Comparison of ENCODE assay signal across 10 cellular contexts in the genomic region with DNA sequence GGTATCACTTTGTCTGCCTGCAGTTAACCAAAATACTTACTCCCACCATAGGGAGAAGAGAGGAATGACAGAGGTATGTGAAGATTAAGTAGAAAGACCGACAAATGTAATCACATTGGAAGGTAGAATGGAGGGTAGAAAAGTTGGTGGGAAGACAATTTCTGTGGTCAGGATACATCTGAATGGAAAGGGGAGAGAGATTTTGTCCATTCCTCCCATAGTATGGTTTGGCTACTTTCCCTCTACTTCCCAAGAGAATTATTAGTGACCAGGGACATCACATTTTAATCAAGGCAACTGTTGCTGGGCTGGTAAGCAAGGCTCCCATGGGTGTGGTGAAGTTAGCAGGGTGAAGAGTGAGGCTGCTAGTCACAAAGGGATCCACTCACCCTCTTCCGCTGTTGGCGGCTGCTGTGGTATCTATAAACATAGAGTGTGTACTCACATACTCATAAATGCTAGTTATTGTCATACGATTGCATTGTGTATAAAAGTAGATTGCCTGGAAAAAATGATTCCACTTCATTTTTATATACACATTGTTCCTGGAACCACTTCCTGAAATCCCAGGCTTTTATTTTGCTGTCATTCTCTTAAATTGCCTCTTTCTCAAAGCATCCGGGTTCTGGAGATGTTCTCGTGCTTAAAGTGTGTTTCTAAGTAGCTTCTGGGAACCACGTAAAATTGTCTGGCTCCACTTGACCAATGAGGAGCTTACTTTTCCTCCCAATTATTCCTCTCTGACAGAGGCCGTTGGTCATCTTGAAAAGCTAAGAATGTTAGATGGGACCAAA.
DNase-seq lines count a peak whose midpoint lies in the region; ATAC-seq and TF ChIP-seq lines count a peak whose summit lies in the region.
"Had no signal": no experiment of that assay in that cellular context is flagged by ENCODE, and none has a peak within 500 bp of the region (broad histone marks: within the 10 kb centered on the region; RNA-seq: fewer than 3 reads in every experiment).

No MANE protein-coding gene starts in this region.

- peaks cover 25% of the 10 kb centered on the region for H3K4me1 ChIP-seq in osteoblast (ENCODE audit: insufficient read depth, low read length)

- H3K27me3 Mint-ChIP-seq in brain: peaks cover 4% of the 10 kb centered on the region

- peak overlapping the region in 3 of 5 experiments; percentile 12 to 44 (median 36) for H3K27ac Mint-ChIP-seq in brain

- H3K36me3 ChIP-seq in MG63 (no peaks in the 10 kb centered on the region), osteoblast (ENCODE audit: insufficient read depth, low read length) (no peaks in the 10 kb centered on the region)

- H3K4me2 ChIP-seq in osteoblast (ENCODE audit: insufficient read depth, low read length): peak overlapping the region; percentile 25

- DNase-seq in DMS79 (lab: John Stamatoyannopoulos, UW) (peak; percentile 97), MG63 (peak; percentile 60), osteoblast (ENCODE audit: insufficient read length, low spot score, missing footprints) (peak; percentile 39), OCI-M2 (lab: John Stamatoyannopoulos, UW; ENCODE audit: unreplicated experiment) (no peak)
- DNase-seq: hypothalamus, SHP77 treated with DMSO at 0.1 percent for 48 hours had no signal

- H4K20me1 ChIP-seq in osteoblast (ENCODE audit: insufficient read depth, low read length): no peaks in the 10 kb centered on the region

- no peak overlapping the region for H3K4me3 Mint-ChIP-seq in brain

- H3K27me3 ChIP-seq in MG63 (no peaks in the 10 kb centered on the region), osteoblast (ENCODE audit: insufficient read depth, low read length) (no peaks in the 10 kb centered on the region)

- ATAC-seq in HG02798 (IDR thresholded peaks at IDR 0.05; ENCODE audit: poor library complexity, unreplicated experiment): no peak
- no peak for ATAC-seq in HG03135 (IDR thresholded peaks at IDR 0.05; ENCODE audit: unreplicated experiment)
- ATAC-seq in GM18519 (IDR thresholded peaks at IDR 0.05; ENCODE audit: low FRiP score, unreplicated experiment): no peak

- peaks cover 69% of the 10 kb centered on the region for H3K4me1 Mint-ChIP-seq in brain

- H2AFZ ChIP-seq in osteoblast (ENCODE audit: low read length): no peak overlapping the region

- H3K27ac ChIP-seq in osteoblast (ENCODE audit: low read depth, low read length): peak overlapping the region; percentile 67

- no peak for TF ChIP-seq CTCF in brain (conservative IDR thresholded peaks at IDR 0.05)
- no peak for TF ChIP-seq CTCF in osteoblast (IDR thresholded peaks at IDR 0.05; ENCODE audit: extremely low read depth, low read depth, low read length)

- no peaks in the 10 kb centered on the region for H3K36me3 Mint-ChIP-seq in brain

- no peak overlapping the region for H3K4me3 ChIP-seq in MG63
- H3K4me3 ChIP-seq in osteoblast (ENCODE audit: insufficient read depth, low read length): no peak overlapping the region

- no peaks in the 10 kb centered on the region for H3K79me2 ChIP-seq in osteoblast (ENCODE audit: insufficient read depth, low read length)

- no peaks in the 10 kb centered on the region for H3K9me3 ChIP-seq in MG63
- no peaks in the 10 kb centered on the region for H3K9me3 ChIP-seq in osteoblast (ENCODE audit: low read depth, low read length)

- H3K9me3 Mint-ChIP-seq in brain: peaks cover 0 to 3% (median 0%) of the 10 kb centered on the region in 5 experiments
